Comparison of ENCODE assay signal across 25 cellular contexts in the genomic region with DNA sequence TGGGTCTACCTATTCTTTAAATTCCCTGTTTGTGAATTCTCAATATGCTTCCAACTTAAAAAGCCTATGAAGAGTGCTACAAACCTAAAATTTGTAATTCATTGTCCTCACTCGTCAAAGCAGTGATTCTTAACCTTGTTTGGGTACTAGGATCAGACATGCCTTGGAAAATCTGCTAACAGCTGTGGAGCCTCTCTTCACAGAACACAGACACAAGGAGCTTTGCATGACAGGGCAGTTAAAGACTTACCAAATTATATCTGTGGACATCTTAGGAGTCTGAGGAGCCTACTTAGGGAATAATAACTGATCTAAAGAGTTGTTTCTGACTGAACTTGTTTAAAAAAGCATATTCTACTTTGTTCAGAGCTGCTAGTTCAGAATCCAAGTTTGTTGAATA. TPM values are rescaled to one million over a fixed set of nuclear protein-coding genes. Genes with fewer than 3 reads are reported as not detected.
A peak's percentile ranks its signal among the peaks of the same experiment; 100 is the strongest.
DNase-seq lines count a peak whose midpoint lies in the region; FAIRE-seq and TF ChIP-seq lines count a peak whose summit lies in the region.
"Had no signal": no experiment of that assay in that cellular context is flagged by ENCODE, and none has a peak within 500 bp of the region (broad histone marks: within the 10 kb centered on the region; RNA-seq: fewer than 3 reads in every experiment).

No MANE protein-coding gene starts in this region.

- H4K20me1 ChIP-seq in PC-9 (ENCODE audit: insufficient read depth) = no peaks in the 10 kb centered on the region

- H3K79me2 ChIP-seq in PC-9 (ENCODE audit: low read depth) = no peaks in the 10 kb centered on the region

- no peak overlapping the region for H3K4me3 Mint-ChIP-seq in chondrocyte (ENCODE audit: unreplicated experiment)
- H3K4me3 Mint-ChIP-seq: activated naive CD4-positive, alpha-beta T cell treated with anti-CD3 and anti-CD28 coated beads, Interleukin-2, amount 10 ng/mL, durations not matched to agents 7 days and 5 days; activated T-cell treated with anti-CD3 and anti-CD28 coated beads, Interleukin-2, amount 50 U/mL, for 72 hours; GM23338; naive B cell; stimulated activated memory B cell treated with anti-CD40 and anti-IgM and Interleukin-4, amounts not matched to agents 10 μg/mL and 1 μg/mL and 100 μg/mL, for 72 hours had no signal

- H3F3A ChIP-seq in PC-9 (ENCODE audit: insufficient read depth, low read depth) = peaks cover 9% of the 10 kb centered on the region

- H3K36me3 Mint-ChIP-seq in chondrocyte (ENCODE audit: low read depth) = peaks cover 28% of the 10 kb centered on the region

- peaks cover 22% of the 10 kb centered on the region for H3K36me3 ChIP-seq in HUES6 (ENCODE audit: control insufficient read depth, insufficient read depth, low read length)
- H3K36me3 ChIP-seq in small intestine (ENCODE audit: control insufficient read depth in 2 of 2, insufficient read depth in 2 of 2, low read length in 2 of 2) = peaks cover 11 to 15% of the 10 kb centered on the region in 2 donors
- peaks cover 48% of the 10 kb centered on the region for H3K36me3 ChIP-seq in PC-9 (ENCODE audit: low read depth)

- H3K27me3 Mint-ChIP-seq in chondrocyte (ENCODE audit: low read depth) = no peaks in the 10 kb centered on the region
- H3K27me3 Mint-ChIP-seq: activated naive CD4-positive, alpha-beta T cell treated with anti-CD3 and anti-CD28 coated beads, Interleukin-2, amount 10 ng/mL, durations not matched to agents 7 days and 5 days; naive B cell; stimulated activated memory B cell treated with anti-CD40 and anti-IgM and Interleukin-4, amounts not matched to agents 10 μg/mL and 1 μg/mL and 100 μg/mL, for 72 hours had no signal

- FAIRE-seq in small intestine (lab: Jason Lieb, UNC) = no peak
- FAIRE-seq: colon, islet of Langerhans, pancreas had no signal

- H3K9me3 ChIP-seq in AG04450 (ENCODE audit: control insufficient read depth, insufficient read depth, low read length) = no peaks in the 10 kb centered on the region
- H3K9me3 ChIP-seq in HUES6 (ENCODE audit: control insufficient read depth, insufficient read depth, low read depth, low read length) = no peaks in the 10 kb centered on the region
- H3K9me3 ChIP-seq in small intestine (ENCODE audit: control insufficient read depth, low read depth) = no peaks in the 10 kb centered on the region
- H3K9me3 ChIP-seq in PC-9 (ENCODE audit: insufficient read depth, low read depth) = no peaks in the 10 kb centered on the region
- H3K9me3 ChIP-seq: pancreas, right lobe of liver, testis had no signal

- no peak overlapping the region for H2AFZ ChIP-seq in PC-9
- H2AFZ ChIP-seq: GM23338 had no signal

- H3K27ac ChIP-seq in AG04450 (ENCODE audit: low read depth, low read length) = peak overlapping the region; percentile 77
- H3K27ac ChIP-seq in HUES6 (ENCODE audit: low read depth, low read length) = 0 out of 2 replicates have a peak overlapping the region, but pooled peaks have one; percentile 25
- no peak overlapping the region for H3K27ac ChIP-seq in small intestine (ENCODE audit: low read depth in 1 of 2, low read length in 1 of 2)
- H3K27ac ChIP-seq in PC-9 = no peak overlapping the region
- H3K27ac ChIP-seq: pancreas, right lobe of liver, RWPE1, testis had no signal

- intact Hi-C loops in PC-9 (cut with micrococcal nuclease; ENCODE audit: unreplicated experiment) = no loop called here

- POLR2A ChIA-PET in AG04450 (lab: Yijun Ruan, JAX) (interaction anchor here (1.9 kb wide), 1 partner anchor 38 kb away, joined by 7 read pairs; a partner anchor contains a TSS), PC-9 (lab: Charles Lee; ENCODE audit: unreplicated experiment) (no interaction called here)

- H3K4me1 Mint-ChIP-seq in chondrocyte (ENCODE audit: low read depth) = peaks cover 31% of the 10 kb centered on the region
- H3K4me1 Mint-ChIP-seq: GM23338; stimulated activated memory B cell treated with anti-CD40 and anti-IgM and Interleukin-4, amounts not matched to agents 10 μg/mL and 1 μg/mL and 100 μg/mL, for 72 hours had no signal

- H3K9ac ChIP-seq in HUES6 (ENCODE audit: low read length) = no peak overlapping the region

- WGBS in small intestine, 3 donors = 82 to 93% (median 83%) methylated on average over 1 of the region's 1 CpG

- no peaks in the 10 kb centered on the region for H3K27me3 ChIP-seq in AG04450 (ENCODE audit: control insufficient read depth, insufficient read depth, low read length)
- H3K27me3 ChIP-seq in HUES6 (ENCODE audit: control insufficient read depth, insufficient read depth, low read length) = no peaks in the 10 kb centered on the region
- H3K27me3 ChIP-seq in small intestine (ENCODE audit: control insufficient read depth in 2 of 2, insufficient read depth in 2 of 2, low read length in 2 of 2) = no peaks in the 10 kb centered on the region
- no peaks in the 10 kb centered on the region for H3K27me3 ChIP-seq in PC-9 (ENCODE audit: insufficient read depth, low read depth)
- H3K27me3 ChIP-seq: pancreas, right lobe of liver, testis had no signal

- peak overlapping the region; percentile 83 for H3K27ac Mint-ChIP-seq in chondrocyte (ENCODE audit: unreplicated experiment)
- H3K27ac Mint-ChIP-seq: activated naive CD4-positive, alpha-beta T cell treated with anti-CD3 and anti-CD28 coated beads, Interleukin-2, amount 10 ng/mL, durations not matched to agents 7 days and 5 days; activated T-cell treated with anti-CD3 and anti-CD28 coated beads, Interleukin-2, amount 50 U/mL, for 72 hours; GM23338; stimulated activated memory B cell treated with anti-CD40 and anti-IgM and Interleukin-4, amounts not matched to agents 10 μg/mL and 1 μg/mL and 100 μg/mL, for 72 hours had no signal

- no peaks in the 10 kb centered on the region for H3K9me2 ChIP-seq in PC-9 (ENCODE audit: insufficient read depth)

- CTCF ChIA-PET in AG04450 (lab: Charles Lee) (interaction anchor here (0.6 to 1.6 kb wide), 2 partner anchors 16 to 24 kb away, joined by 3 read pairs; no protein-coding TSS in a partner anchor), PC-9 (lab: Charles Lee) (no interaction called here)

- no peak overlapping the region for H3K4me2 ChIP-seq in PC-9
- H3K4me2 ChIP-seq: GM23338 had no signal

- BruUV-seq in PC-9 (replicated peaks; lab: Mats Ljungman, UMichigan) = no TSS peak

- no peak for TF ChIP-seq CTCF in AG04450 (IDR thresholded peaks at IDR 0.05; ENCODE audit: low read depth, low read length)
- no peak for TF ChIP-seq CTCF in chondrocyte (IDR thresholded peaks at IDR 0.05)
- TF ChIP-seq CTCF in PC-9 (conservative IDR thresholded peaks at IDR 0.05) = no peak

- H3K4me3 ChIP-seq in AG04450 (ENCODE audit: low read depth, low read length) (no peak overlapping the region), HUES6 (ENCODE audit: low read depth, low read length) (no peak overlapping the region), small intestine (ENCODE audit: low read depth in 1 of 2, low read length in 2 of 2) (no peak overlapping the region), PC-9 (no peak overlapping the region)
- H3K4me3 ChIP-seq: GM23338, pancreas, right lobe of liver, testis had no signal

- H3K9me3 Mint-ChIP-seq in chondrocyte (ENCODE audit: low read depth) = no peaks in the 10 kb centered on the region
- H3K9me3 Mint-ChIP-seq: activated naive CD4-positive, alpha-beta T cell treated with anti-CD3 and anti-CD28 coated beads, Interleukin-2, amount 10 ng/mL, durations not matched to agents 7 days and 5 days; activated T-cell treated with anti-CD3 and anti-CD28 coated beads, Interleukin-2, amount 50 U/mL, for 72 hours; GM23338; naive B cell; stimulated activated memory B cell treated with anti-CD40 and anti-IgM and Interleukin-4, amounts not matched to agents 10 μg/mL and 1 μg/mL and 100 μg/mL, for 72 hours had no signal

- DNase-seq in AG04450 (ENCODE audit: low read depth, low spot score) (no peak), chondrocyte (ENCODE audit: low spot score) (no peak), myocyte (ENCODE audit: low read depth) (peak; percentile 61), small intestine (no peak), D341Med (ENCODE audit: low spot score) (no peak), cortex of kidney (lab: John Stamatoyannopoulos, UW) (no peak), PC-9 (no peak)
- DNase-seq: activated CD4-positive, CD25-positive, alpha-beta regulatory T cell treated with anti-CD3 and anti-CD28 coated beads, Interleukin-2, amount 50 U/mL, for 72 hours; activated naive CD4-positive, alpha-beta T cell treated with anti-CD3 and anti-CD28 coated beads, Interleukin-2, amount 10 ng/mL, durations not matched to agents 7 days and 5 days; activated T-cell treated with anti-CD3 and anti-CD28 coated beads, Interleukin-2, amount 50 U/mL, for 72 hours; DND-41; Karpas-422; naive B cell; NCI-H1092 treated with DMSO at 0.1 percent for 48 hours; NCI-H2081; NCI-H510A; pancreas; right lobe of liver; testis had no signal

- peaks cover 4% of the 10 kb centered on the region; the same call in 1 of the 2 replicates for H3K4me1 ChIP-seq in HUES6 (ENCODE audit: control insufficient read depth, insufficient read depth, low read length)
- no peaks in the 10 kb centered on the region for H3K4me1 ChIP-seq in small intestine (ENCODE audit: control insufficient read depth in 2 of 2, insufficient read depth in 1 of 2, low read depth in 1 of 2, low read length in 1 of 2)
- H3K4me1 ChIP-seq in PC-9 (replicated peaks; ENCODE audit: insufficient read depth) = no peaks in the 10 kb centered on the region
- H3K4me1 ChIP-seq: pancreas, right lobe of liver, testis had no signal

RNA-seq across cellular contexts. Expression of a gene that starts 38.1 kb away (rescaled TPM):
- polyA plus RNA-seq in AG04450 (2011; rRNA removed) = 18.1 and 24.5 TPM in 2 replicates
- polyA minus RNA-seq in AG04450 (2011; rRNA and poly(A)+ RNA removed) = 10.9 and 18.0 TPM in 2 replicates
- total RNA-seq in chondrocyte = 19.4 to 20.1 TPM (median 19.8 TPM) in 3 replicates
- 14.5 and 32.3 TPM in 2 replicates for total RNA-seq in myocyte
- 14.1 TPM for polyA plus RNA-seq in myocyte (2012)
- 10 to 100 TPM; 17.3 to 29.2 (median 23.0) TPM for polyA plus RNA-seq in small intestine
- total RNA-seq in PC-9 (2021) = 20.1 and 24.4 TPM in 2 replicates

RNA-seq across cellular contexts. Expression of a gene that starts 45.0 kb away (rescaled TPM):
- polyA plus RNA-seq in AG04450 (2011; rRNA removed) = 0.22 and 0.37 TPM in 2 replicates
- 0.23 TPM in 1 of 2 replicates, not detected in the other for polyA minus RNA-seq in AG04450 (2011; rRNA and poly(A)+ RNA removed)
- total RNA-seq in chondrocyte = 0.77 to 1.3 TPM (median 1.0 TPM) in 3 replicates
- total RNA-seq in myocyte = 9.6 and 14.7 TPM in 2 replicates
- polyA plus RNA-seq in myocyte (2012) = 12.7 TPM
- under 1 TPM in 1 of 3 donors, not detected in 2; 0.75 TPM for polyA plus RNA-seq in small intestine
- 0.70 and 1.6 TPM in 2 replicates for total RNA-seq in PC-9 (2021)
- total RNA-seq: GM23338 had no signal

Comparison
In these comparisons a context has a peak if more than half of its experiments do, and no peak if none do; other contexts are left out.
1. H3K27ac ChIP-seq: peak in AG04450 (single experiment) and HUES6 (single experiment); none in small intestine (0 of 2) and PC-9 (single experiment).